Comparison of ENCODE assay signal across 8 cellular contexts in the genomic region with DNA sequence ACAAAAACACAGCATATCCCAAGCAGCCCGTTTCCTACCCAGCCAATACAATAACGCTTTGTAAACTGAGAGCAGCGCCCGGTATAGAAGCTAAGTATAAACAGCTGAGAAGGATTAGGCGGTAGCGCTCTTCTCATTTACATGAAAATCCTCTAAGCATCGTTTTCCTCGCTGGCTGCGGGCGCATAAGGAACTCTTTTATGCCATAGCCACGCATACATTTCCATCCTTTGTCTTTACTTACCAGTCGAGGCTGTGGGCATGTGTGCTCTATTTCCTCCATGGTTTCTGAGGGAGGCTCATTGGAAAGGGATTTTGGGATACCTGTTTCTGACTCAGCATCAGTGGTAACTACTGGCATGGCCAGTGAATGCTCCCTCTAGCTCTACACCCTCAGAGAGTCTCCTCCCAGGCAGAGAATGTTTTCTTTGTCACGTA. TPM values are rescaled to one million over a fixed set of nuclear protein-coding genes. Genes with fewer than 3 reads are reported as not detected.
DNase-seq lines count a peak whose midpoint lies in the region; ATAC-seq and TF ChIP-seq lines count a peak whose summit lies in the region.

No MANE protein-coding gene starts in this region.

- H3K27ac ChIP-seq in HUES48 (ENCODE audit: low read depth, low read length) (peak overlapping the region; percentile 94), right cardiac atrium (ENCODE audit: low read length) (peak overlapping the region; percentile 13)

- peaks cover 40% of the 10 kb centered on the region for H3K27me3 Mint-ChIP-seq in activated T-cell treated with anti-CD3 and anti-CD28 coated beads, Interleukin-2, amount 50 U/mL, for 72 hours (ENCODE audit: low read depth)

- H3K27ac Mint-ChIP-seq in activated T-cell treated with anti-CD3 and anti-CD28 coated beads, Interleukin-2, amount 50 U/mL, for 72 hours, result no peak overlapping the region
- peak overlapping the region; percentile 52 for H3K27ac Mint-ChIP-seq in stimulated activated effector memory CD8-positive, alpha-beta T cell treated with anti-CD3 and anti-CD28 coated beads, Interleukin-12 subunit alpha, Interleukin-12 subunit beta, amount 100 ng/mL, for 72 hours

- peaks cover 13% of the 10 kb centered on the region for H3K4me1 Mint-ChIP-seq in activated T-cell treated with anti-CD3 and anti-CD28 coated beads, Interleukin-2, amount 50 U/mL, for 72 hours (ENCODE audit: low read depth)
- H3K4me1 Mint-ChIP-seq in stimulated activated effector memory CD8-positive, alpha-beta T cell treated with anti-CD3 and anti-CD28 coated beads, Interleukin-12 subunit alpha, Interleukin-12 subunit beta, amount 100 ng/mL, for 72 hours, result peaks cover 15% of the 10 kb centered on the region

- H3K36me3 ChIP-seq in GM06990 (ENCODE audit: control insufficient read depth, insufficient read depth, low read length) (no peaks in the 10 kb centered on the region), HUES48 (ENCODE audit: control insufficient read depth, insufficient read depth, low read length) (peaks cover 3% of the 10 kb centered on the region; the same call in 1 of the 2 replicates)

- peak overlapping the region; percentile 4; the same call in 1 of the 2 replicates for H3K4me3 ChIP-seq in GM06990 (replicated peaks; ENCODE audit: low read depth, low read length)
- H3K4me3 ChIP-seq in HUES48 (ENCODE audit: low read depth, low read length), result peak overlapping the region; percentile 59
- H3K4me3 ChIP-seq in right cardiac atrium (ENCODE audit: low read length), result peak overlapping the region; percentile 61

- H3K4me3 Mint-ChIP-seq in activated T-cell treated with anti-CD3 and anti-CD28 coated beads, Interleukin-2, amount 50 U/mL, for 72 hours, result peak overlapping the region; percentile 76 to 84
- H3K4me3 Mint-ChIP-seq in stimulated activated effector memory CD8-positive, alpha-beta T cell treated with anti-CD3 and anti-CD28 coated beads, Interleukin-12 subunit alpha, Interleukin-12 subunit beta, amount 100 ng/mL, for 72 hours, result peak overlapping the region; percentile 75

- intact Hi-C loops in right cardiac atrium (cut with DNase I), result no loop called here

- WGBS in right cardiac atrium, result 1% methylated on average over 13 of the region's 13 CpGs

- peak; percentile 11 to 30 for ATAC-seq in activated T-cell treated with anti-CD3 and anti-CD28 coated beads, Interleukin-2, amount 50 U/mL, for 72 hours (replicated peaks in 1 of 2)
- ATAC-seq in right cardiac atrium (peak; percentile 42 to 53), HG03469 (IDR thresholded peaks at IDR 0.05; ENCODE audit: unreplicated experiment) (no peak), HG02938 (IDR thresholded peaks at IDR 0.05; ENCODE audit: unreplicated experiment) (no peak)
- peak; percentile 51 for ATAC-seq in stimulated activated effector memory CD8-positive, alpha-beta T cell treated with anti-CD3 and anti-CD28 coated beads, Interleukin-12 subunit alpha, Interleukin-12 subunit beta, amount 100 ng/mL, for 72 hours

- peak overlapping the region; percentile 69 for H3K9ac ChIP-seq in HUES48 (ENCODE audit: low read depth, low read length)

- H3K9me3 Mint-ChIP-seq in activated T-cell treated with anti-CD3 and anti-CD28 coated beads, Interleukin-2, amount 50 U/mL, for 72 hours, result no peaks in the 10 kb centered on the region
- H3K9me3 Mint-ChIP-seq in stimulated activated effector memory CD8-positive, alpha-beta T cell treated with anti-CD3 and anti-CD28 coated beads, Interleukin-12 subunit alpha, Interleukin-12 subunit beta, amount 100 ng/mL, for 72 hours, result no peaks in the 10 kb centered on the region

- TF ChIP-seq CTCF in GM06990 (IDR thresholded peaks at IDR 0.05; ENCODE audit: insufficient read depth, low read length, poor library complexity, severe bottlenecking), result no peak

- H3K4me1 ChIP-seq in HUES48 (ENCODE audit: control insufficient read depth, insufficient read depth, low read length) (peaks cover 37% of the 10 kb centered on the region), right cardiac atrium (ENCODE audit: control insufficient read depth, insufficient read depth, low read length) (no peaks in the 10 kb centered on the region)

- DNase-seq in GM06990 (ENCODE audit: extremely low read depth, insufficient read length) (no peak), right cardiac atrium (no peak), NCI-H774 (lab: John Stamatoyannopoulos, UW) (no peak)
- no peak for DNase-seq in activated T-cell treated with anti-CD3 and anti-CD28 coated beads, Interleukin-2, amount 50 U/mL, for 72 hours
- DNase-seq in stimulated activated effector memory CD8-positive, alpha-beta T cell treated with anti-CD3 and anti-CD28 coated beads, Interleukin-12 subunit alpha, Interleukin-12 subunit beta, amount 100 ng/mL, for 72 hours (ENCODE audit: low spot score in 2 of 2), result no peak

- H3K27me3 ChIP-seq in GM06990 (replicated peaks; ENCODE audit: control insufficient read depth, insufficient read depth, low read length) (peaks cover 1% of the 10 kb centered on the region), HUES48 (ENCODE audit: control insufficient read depth, insufficient read depth, low read length) (no peaks in the 10 kb centered on the region), right cardiac atrium (ENCODE audit: control insufficient read depth, insufficient read depth) (no peaks in the 10 kb centered on the region)

- H3K9me3 ChIP-seq in HUES48 (ENCODE audit: control insufficient read depth, insufficient read depth, low read length) (no peaks in the 10 kb centered on the region), right cardiac atrium (ENCODE audit: control insufficient read depth, low read length) (no peaks in the 10 kb centered on the region)

- no peaks in the 10 kb centered on the region for H3K36me3 Mint-ChIP-seq in activated T-cell treated with anti-CD3 and anti-CD28 coated beads, Interleukin-2, amount 50 U/mL, for 72 hours (ENCODE audit: insufficient read depth in 2 of 2)
- no peaks in the 10 kb centered on the region for H3K36me3 Mint-ChIP-seq in stimulated activated effector memory CD8-positive, alpha-beta T cell treated with anti-CD3 and anti-CD28 coated beads, Interleukin-12 subunit alpha, Interleukin-12 subunit beta, amount 100 ng/mL, for 72 hours

RNA-seq across cellular contexts. Expression of a gene that starts 0.4 kb away (rescaled TPM):
- under 1 TPM; 0.07 to 0.12 TPM for total RNA-seq in activated T-cell treated with anti-CD3 and anti-CD28 coated beads, Interleukin-2, amount 50 U/mL, for 72 hours
- 10 to 100 TPM in 1 of 4 donors, 1 to 10 TPM in 3; 2.3 to 11.1 (median 7.9) TPM for total RNA-seq in right cardiac atrium
- polyA plus RNA-seq in right cardiac atrium, result 4.9 TPM

RNA-seq across cellular contexts. Expression of a gene that starts 47.0 kb away (rescaled TPM):
- 10 to 100 TPM; 26.7 to 29.9 TPM for total RNA-seq in activated T-cell treated with anti-CD3 and anti-CD28 coated beads, Interleukin-2, amount 50 U/mL, for 72 hours
- total RNA-seq in right cardiac atrium, result 10 to 100 TPM in 2 of 4 donors, 1 to 10 TPM in 2; 8.8 to 12.3 (median 10.2) TPM
- 3.6 TPM for polyA plus RNA-seq in right cardiac atrium

Comparison
In these comparisons a context has a peak if more than half of its experiments do, and no peak if none do; other contexts are left out.
1. H3K4me3 ChIP-seq: peak in every context shown above with its lines; median percentile 61 in right cardiac atrium; 59 in HUES48; 4 in GM06990.
2. ATAC-seq: peak in activated T-cell treated with anti-CD3 and anti-CD28 coated beads, Interleukin-2, amount 50 U/mL, for 72 hours (2 of 2), right cardiac atrium (2 of 2) and stimulated activated effector memory CD8-positive, alpha-beta T cell treated with anti-CD3 and anti-CD28 coated beads, Interleukin-12 subunit alpha, Interleukin-12 subunit beta, amount 100 ng/mL, for 72 hours (single experiment); none in HG03469 (single experiment) and HG02938 (single experiment).